13 cellular contexts compared by ENCODE assay signal in the genomic region with DNA sequence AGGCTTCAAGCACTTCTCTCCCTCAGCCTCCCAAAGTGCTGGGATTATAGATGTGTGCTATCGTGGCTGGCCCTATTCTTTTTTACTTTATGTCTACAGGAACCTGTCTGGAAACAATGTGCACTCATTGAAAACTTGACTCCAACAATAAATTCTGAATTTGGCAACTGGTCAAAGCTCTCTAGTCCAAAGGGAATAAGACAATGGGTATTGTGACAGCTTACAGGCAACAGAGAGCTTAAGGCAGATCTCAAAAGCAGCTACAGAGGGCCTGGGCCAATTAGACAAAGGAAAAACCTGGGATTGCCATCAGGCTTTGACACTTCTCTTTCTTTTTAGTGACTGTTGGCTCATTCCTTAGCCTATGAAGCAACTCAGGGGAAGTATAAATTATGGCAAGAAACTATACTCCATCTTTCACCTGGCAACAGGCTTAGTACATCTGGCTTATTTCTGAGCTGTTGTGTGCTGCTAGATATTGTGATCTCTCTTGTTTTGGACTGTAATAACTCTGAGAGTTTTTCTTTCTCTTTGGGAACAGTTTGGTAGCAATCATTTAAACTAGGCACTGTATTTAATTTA.
"Had no signal": no experiment of that assay in that cellular context is flagged by ENCODE, and none has a peak within 500 bp of the region (broad histone marks: within the 10 kb centered on the region; RNA-seq: fewer than 3 reads in every experiment).

No MANE protein-coding gene starts in this region.

- H3K36me3 Mint-ChIP-seq: stimulated activated effector memory CD8-positive, alpha-beta T cell treated with anti-CD3 and anti-CD28 coated beads, Interleukin-12 subunit alpha, Interleukin-12 subunit beta, amount 100 ng/mL, for 72 hours had no signal

- H3K4me1 Mint-ChIP-seq: neural crest cell; stimulated activated effector memory CD8-positive, alpha-beta T cell treated with anti-CD3 and anti-CD28 coated beads, Interleukin-12 subunit alpha, Interleukin-12 subunit beta, amount 100 ng/mL, for 72 hours; T-helper 17 cell had no signal

- H3K4me3 Mint-ChIP-seq: activated naive CD4-positive, alpha-beta T cell treated with anti-CD3 and anti-CD28 coated beads for 36 hours; mesothelial cell of epicardium; neural crest cell; stimulated activated effector memory CD8-positive, alpha-beta T cell treated with anti-CD3 and anti-CD28 coated beads, Interleukin-12 subunit alpha, Interleukin-12 subunit beta, amount 100 ng/mL, for 72 hours; T-helper 17 cell had no signal

- H3K27ac Mint-ChIP-seq: activated naive CD4-positive, alpha-beta T cell treated with anti-CD3 and anti-CD28 coated beads for 36 hours; activated T-helper 2 cell treated with anti-CD3 and anti-CD28 coated beads, Interferon-gamma antibody, Interleukin-2, Interleukin-4, amounts not matched to agents 10 μg/mL and 5 μg/mL and 100 μg/mL, durations not matched to agents 14 hours and 24 hours and 36 hours; mesothelial cell of epicardium; stimulated activated effector memory CD8-positive, alpha-beta T cell treated with anti-CD3 and anti-CD28 coated beads, Interleukin-12 subunit alpha, Interleukin-12 subunit beta, amount 100 ng/mL, for 72 hours; T-helper 17 cell had no signal

- DNase-seq: activated CD4-positive, alpha-beta T cell treated with anti-CD3 and anti-CD28 coated beads, Interleukin-2, amount 50 U/mL, for 48 hours; activated naive CD4-positive, alpha-beta T cell treated with anti-CD3 and anti-CD28 coated beads for 36 hours; esophagus squamous epithelium; foreskin melanocyte; kidney; stimulated activated CD4-positive, alpha-beta T cell treated with anti-CD3 and anti-CD28 coated beads, Interleukin-12 subunit alpha, Interleukin-12 subunit beta, amount 100 ng/mL, for 4 hours; stimulated activated CD4-positive, alpha-beta T cell treated with anti-CD3 and anti-CD28 coated beads, Interleukin-2, amount 100 ng/mL, for 24 hours; T-helper 17 cell; WERI-Rb-1 had no signal

- H3K4me3 ChIP-seq: esophagus squamous epithelium had no signal

- H3K36me3 ChIP-seq: esophagus squamous epithelium, WERI-Rb-1 had no signal

- H3K27ac ChIP-seq: esophagus squamous epithelium, WERI-Rb-1 had no signal

- H3K27me3 ChIP-seq: esophagus squamous epithelium had no signal
